8 cellular contexts compared by ENCODE assay signal in the genomic region with DNA sequence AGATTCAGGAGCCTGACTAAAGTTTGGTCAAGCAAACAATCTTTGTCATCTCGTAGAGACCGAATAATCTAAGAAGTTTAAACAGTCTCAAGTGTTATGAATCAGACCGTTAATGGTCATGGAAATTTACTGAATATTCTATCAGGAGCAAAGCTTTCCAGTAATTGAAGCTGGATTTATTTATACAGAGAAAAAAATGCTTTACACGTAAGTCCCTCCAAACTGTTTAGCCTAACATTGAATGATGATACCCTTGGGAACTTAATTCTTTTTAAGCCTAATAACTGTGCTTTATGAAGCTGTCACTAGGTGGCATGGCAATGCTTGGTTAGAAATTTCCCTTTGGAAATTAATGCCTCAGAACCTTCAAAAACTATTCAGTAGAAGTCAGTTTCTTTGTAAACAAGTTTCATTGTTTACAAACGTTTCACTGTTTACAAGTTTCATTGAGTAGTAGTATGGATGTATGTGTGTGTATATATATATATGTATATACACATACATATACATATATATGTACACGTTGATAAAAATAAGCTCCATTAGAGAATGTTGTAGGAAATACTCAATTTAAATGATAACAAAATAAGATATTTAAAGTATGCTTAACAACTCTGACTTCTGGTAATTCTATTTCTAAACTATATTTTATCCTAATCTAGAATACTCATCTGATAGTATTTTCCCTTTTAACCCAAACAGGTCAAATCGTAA. TPM values are rescaled to one million over a fixed set of nuclear protein-coding genes. Genes with fewer than 3 reads are reported as not detected.
A peak's percentile ranks its signal among the peaks of the same experiment; 100 is the strongest.
DNase-seq lines count a peak whose midpoint lies in the region; ATAC-seq, FAIRE-seq and TF ChIP-seq lines count a peak whose summit lies in the region.

No MANE protein-coding gene starts in this region.

- ATAC-seq in GM18519 (IDR thresholded peaks at IDR 0.05; ENCODE audit: low FRiP score, unreplicated experiment): peak; percentile 54
- ATAC-seq in RWPE2 (ENCODE audit: low read depth): peak; percentile 53
- ATAC-seq in pancreas: peak in 3 of 4 donors; percentile 80 to 88 (median 86)

- intact Hi-C loops in pancreas (cut with DNase I): loop anchor here in 2 of 3 donors (10.0 kb wide), 2 partner anchors 310 to 320 kb away; no protein-coding TSS in a partner anchor

- DNase-seq in BJ (ENCODE audit: low read depth): no peak
- peak; percentile 83 for DNase-seq in Karpas-422
- no peak for DNase-seq in RWPE2 (ENCODE audit: low spot score)
- DNase-seq in fibroblast of pulmonary artery (ENCODE audit: low read depth): peak; percentile 73
- DNase-seq in pancreas: no peak
- DNase-seq in stimulated activated naive CD4-positive, alpha-beta T cell treated with Interleukin-2 at 50 U/mL for 16 hours (lab: John Stamatoyannopoulos, UW): no peak
- DNase-seq in NK-92 treated with Interleukin-12 subunit alpha and Interleukin-12 subunit beta, amount 100 ng/mL, for 24 hours (lab: John Stamatoyannopoulos, UW): no peak

- 37 to 43% methylated on average over 7 of the region's 7 CpGs for WGBS in pancreas, 2 donors

- no peak overlapping the region for H3K4me2 ChIP-seq in Karpas-422 (ENCODE audit: low read depth, low read length, poor library complexity, severe bottlenecking)

- no peaks in the 10 kb centered on the region for H3K36me3 ChIP-seq in BJ (ENCODE audit: control insufficient read depth, insufficient read depth, low read length)
- H3K36me3 ChIP-seq in Karpas-422 (ENCODE audit: insufficient read depth, low read length): no peaks in the 10 kb centered on the region
- H3K36me3 ChIP-seq in RWPE2 (ENCODE audit: low read depth): no peaks in the 10 kb centered on the region
- no peaks in the 10 kb centered on the region for H3K36me3 ChIP-seq in pancreas

- TF ChIP-seq CTCF in BJ (IDR thresholded peaks at IDR 0.05; ENCODE audit: insufficient read depth, low read depth, low read length) (peak; percentile 76), RWPE2 (IDR thresholded peaks at IDR 0.05; ENCODE audit: poor library complexity, severe bottlenecking) (peak; percentile 89), fibroblast of pulmonary artery (IDR thresholded peaks at IDR 0.05; ENCODE audit: low read length, missing control alignments) (peak; percentile 82), pancreas (IDR thresholded peaks at IDR 0.05) (peak in 3 of 4 donors; percentile 54 to 69 (median 63))

- H3K27me3 ChIP-seq in BJ (ENCODE audit: control insufficient read depth, insufficient read depth, low read length) (no peaks in the 10 kb centered on the region), Karpas-422 (ENCODE audit: low read length) (no peaks in the 10 kb centered on the region), RWPE2 (ENCODE audit: insufficient read depth, poor library complexity, severe bottlenecking) (no peaks in the 10 kb centered on the region), pancreas (no peaks in the 10 kb centered on the region)

- H3K9me3 ChIP-seq in Karpas-422 (ENCODE audit: low read length) (no peaks in the 10 kb centered on the region), RWPE2 (ENCODE audit: severe bottlenecking) (no peaks in the 10 kb centered on the region), pancreas (no peaks in the 10 kb centered on the region)

- peak; percentile 89 for FAIRE-seq in pancreas (lab: Jason Lieb, UNC)

- no peaks in the 10 kb centered on the region for H3K9me2 ChIP-seq in Karpas-422 (replicated peaks; ENCODE audit: insufficient read depth, low read length)

- no peaks in the 10 kb centered on the region for H3K79me2 ChIP-seq in Karpas-422 (ENCODE audit: low read length)

- H3K27ac ChIP-seq in Karpas-422 (ENCODE audit: low read length) (no peak overlapping the region), RWPE2 (ENCODE audit: poor library complexity, severe bottlenecking) (peak overlapping the region; percentile 11), pancreas (no peak overlapping the region)

- POLR2A ChIA-PET in BJ (lab: Charles Lee): interaction anchor here (0.6 kb wide), 1 partner anchor 60 kb away, joined by 4 read pairs; no protein-coding TSS in a partner anchor

- H3K4me1 ChIP-seq in Karpas-422 (ENCODE audit: low read length): 0 out of 2 replicates have a peak, but pooled peaks cover 2% of the 10 kb centered on the region
- peaks cover 17% of the 10 kb centered on the region for H3K4me1 ChIP-seq in RWPE2 (ENCODE audit: insufficient read depth, poor library complexity, severe bottlenecking)
- H3K4me1 ChIP-seq in pancreas: no peaks in the 10 kb centered on the region

- H3K4me3 ChIP-seq in BJ (ENCODE audit: low read depth, low read length) (no peak overlapping the region), Karpas-422 (ENCODE audit: low read length) (no peak overlapping the region), RWPE2 (ENCODE audit: severe bottlenecking) (no peak overlapping the region), fibroblast of pulmonary artery (replicated peaks; ENCODE audit: low read depth, low read length) (no peak overlapping the region), pancreas (no peak overlapping the region)

- CTCF ChIA-PET in BJ (lab: Yijun Ruan, JAX): interaction anchor here (0.6 to 3.8 kb wide), 11 partner anchors 10 to 320 kb away, joined by 3 to 26 read pairs (median 3); no protein-coding TSS in a partner anchor

- H4K20me1 ChIP-seq in Karpas-422 (ENCODE audit: insufficient read depth, low read depth, low read length): no peaks in the 10 kb centered on the region

- H2AFZ ChIP-seq in Karpas-422 (ENCODE audit: low read length): no peak overlapping the region

- H3K9ac ChIP-seq in Karpas-422 (ENCODE audit: low read length): no peak overlapping the region

RNA-seq across cellular contexts. Expression of a gene that starts 32.1 kb away (rescaled TPM):
- 0.28 and 0.43 TPM in 2 replicates for polyA plus RNA-seq in BJ (2011; rRNA removed)
- polyA minus RNA-seq in BJ (2011; rRNA and poly(A)+ RNA removed): 0.19 and 0.31 TPM in 2 replicates
- 1.9 and 6.2 TPM in 2 replicates for total RNA-seq in Karpas-422 (2014; rRNA removed; shearing (Covaris generic); ENCODE audit: low replicate concordance)
- total RNA-seq in pancreas: 1 to 10 TPM in 4 of 6 donors, under 1 TPM in 2; 0.82 to 2.2 (median 1.5) TPM
- polyA plus RNA-seq in pancreas: under 1 TPM; 0.42 to 0.56 TPM

RNA-seq across cellular contexts. Expression of a gene that starts 32.2 kb away (rescaled TPM):
- polyA plus RNA-seq in BJ (2011; rRNA removed) (12.4 and 31.0 TPM in 2 replicates), pancreas (10 to 100 TPM in 1 of 2 donors, 1 to 10 TPM in 1; 6.7 to 11.7 TPM)
- polyA minus RNA-seq in BJ (2011; rRNA and poly(A)+ RNA removed): 34.7 and 38.5 TPM in 2 replicates
- 43.9 and 96.2 TPM in 2 replicates for total RNA-seq in Karpas-422 (2014; rRNA removed; shearing (Covaris generic); ENCODE audit: low replicate concordance)
- total RNA-seq in pancreas: 10 to 100 TPM; 13.3 to 25.0 (median 16.6) TPM

RNA-seq across cellular contexts. Expression of a gene that starts 34.1 kb away (rescaled TPM):
- 5.6 and 16.4 TPM in 2 replicates for polyA plus RNA-seq in BJ (2011; rRNA removed)
- 2.7 and 3.9 TPM in 2 replicates for polyA minus RNA-seq in BJ (2011; rRNA and poly(A)+ RNA removed)
- 13.9 and 38.8 TPM in 2 replicates for total RNA-seq in Karpas-422 (2014; rRNA removed; shearing (Covaris generic); ENCODE audit: low replicate concordance)
- total RNA-seq in pancreas: 10 to 100 TPM in 2 of 6 donors, 1 to 10 TPM in 4; 3.8 to 14.4 (median 7.0) TPM
- 10 to 100 TPM in 1 of 2 donors, 1 to 10 TPM in 1; 5.0 to 10.4 TPM for polyA plus RNA-seq in pancreas

Comparison
In these comparisons a context has a peak if more than half of its experiments do, and no peak if none do; other contexts are left out.
1. DNase-seq: peak in Karpas-422 (single experiment) and fibroblast of pulmonary artery (single experiment); none in BJ (single experiment), RWPE2 (single experiment), pancreas (0 of 6), stimulated activated naive CD4-positive, alpha-beta T cell treated with Interleukin-2 at 50 U/mL for 16 hours (single experiment) and NK-92 treated with Interleukin-12 subunit alpha and Interleukin-12 subunit beta, amount 100 ng/mL, for 24 hours (single experiment).
2. Peak in every context shown above with its lines, with median percentiles within 50 percentile points of each other: CTCF ChIP-seq and ATAC-seq.